Comparison of ENCODE assay signal across 19 cellular contexts in genomic region chr7:101586078-101586941, GRCh38. TPM values are rescaled to one million over a fixed set of nuclear protein-coding genes. Genes with fewer than 3 reads are reported as not detected.
DNase-seq lines count a peak whose midpoint lies in the region; ATAC-seq, FAIRE-seq and TF ChIP-seq lines count a peak whose summit lies in the region.
"Had no signal": no experiment of that assay in that cellular context is flagged by ENCODE, and none has a peak within 500 bp of the region (broad histone marks: within the 10 kb centered on the region; RNA-seq: fewer than 3 reads in every experiment).

No MANE protein-coding gene starts in this region.

- TF ChIP-seq EP300 in stomach (IDR thresholded peaks at IDR 0.05), result no peak

- no peak for FAIRE-seq in frontal cortex (lab: Jason Lieb, UNC)
- FAIRE-seq: GM12892 had no signal

- H3K27me3 ChIP-seq in Peyer's patch, result no peaks in the 10 kb centered on the region
- no peaks in the 10 kb centered on the region for H3K27me3 ChIP-seq in stomach
- H3K27me3 ChIP-seq: gastrocnemius medialis, MG63 had no signal

- intact Hi-C loops in left colon (cut with DNase I, micrococcal nuclease) (no loop called here), stomach (cut with DNase I; ENCODE audit: low total_unique reads) (no loop called here)

- H3K4me1 ChIP-seq in Peyer's patch, result peaks cover 0 to 25% (median 0%) of the 10 kb centered on the region in 4 donors
- H3K4me1 ChIP-seq in stomach, result peaks cover 0 to 5% (median 0%) of the 10 kb centered on the region in 4 donors
- H3K4me1 ChIP-seq: gastrocnemius medialis had no signal

- DNase-seq in DMS153 (lab: John Stamatoyannopoulos, UW) (peak; percentile 7), DMS153 treated with DMSO at 0.1 percent for 48 hours (lab: John Stamatoyannopoulos, UW; ENCODE audit: unreplicated experiment) (no peak), Peyer's patch (peak in 2 of 3 donors; percentile 64 to 73), left colon (peak; percentile 68 to 75), stomach (peak; percentile 21), frontal cortex (ENCODE audit: low spot score in 2 of 2) (no peak), amniotic stem cell (lab: John Stamatoyannopoulos, UW) (no peak)
- DNase-seq: activated CD4-positive, alpha-beta T cell treated with anti-CD3 and anti-CD28 coated beads for 48 hours; activated T-cell treated with anti-CD3 and anti-CD28 coated beads, Interleukin-2, amount 50 U/mL, for 48 hours; EL; gastrocnemius medialis; MG63; midbrain; NCI-H2107; Right ventricle myocardium superior; stimulated activated CD4-positive, alpha-beta T cell treated with anti-CD3 and anti-CD28 coated beads, Interleukin-12 subunit alpha, Interleukin-12 subunit beta, amount 100 ng/mL, for 4 hours had no signal

- 65 to 77% (median 74%) methylated on average over 18 of the region's 18 CpGs for WGBS in stomach, 5 donors

- H3K27ac ChIP-seq in Peyer's patch, result peak overlapping the region in 2 of 4 donors; percentile 74 to 80
- H3K27ac ChIP-seq in stomach, result no peak overlapping the region
- H3K27ac ChIP-seq: 22Rv1, gastrocnemius medialis had no signal

- no peaks in the 10 kb centered on the region for H3K36me3 ChIP-seq in Peyer's patch
- H3K36me3 ChIP-seq in stomach, result no peaks in the 10 kb centered on the region
- H3K36me3 ChIP-seq: gastrocnemius medialis, MG63 had no signal

- peaks cover 0 to 4% (median 0%) of the 10 kb centered on the region in 4 donors for H3K9me3 ChIP-seq in Peyer's patch
- H3K9me3 ChIP-seq in stomach, result peaks cover 3 to 10% (median 7%) of the 10 kb centered on the region in 4 donors
- H3K9me3 ChIP-seq: gastrocnemius medialis, MG63 had no signal

- ATAC-seq in left colon (peak; percentile 77), HG03457 (IDR thresholded peaks at IDR 0.05; ENCODE audit: unreplicated experiment) (no peak)
- ATAC-seq: gastrocnemius medialis had no signal

- no peak for TF ChIP-seq POLR2A in Peyer's patch (IDR thresholded peaks at IDR 0.05)
- no peak for TF ChIP-seq POLR2A in stomach (IDR thresholded peaks at IDR 0.05)

- no peak overlapping the region for H3K4me3 ChIP-seq in Peyer's patch
- no peak overlapping the region for H3K4me3 ChIP-seq in stomach
- H3K4me3 ChIP-seq: gastrocnemius medialis, MG63 had no signal

- TF ChIP-seq CTCF in Peyer's patch (IDR thresholded peaks at IDR 0.05), result peak in 3 of 6 experiments; percentile 28 to 42 (median 38)
- TF ChIP-seq CTCF in stomach (IDR thresholded peaks at IDR 0.05), result no peak

RNA-seq across cellular contexts. Expression of gene MYL10, which starts 42.8 kb away (rescaled TPM):
- total RNA-seq in Peyer's patch, result not detected
- not detected for total RNA-seq in left colon
- total RNA-seq in stomach, result not detected
- not detected for polyA plus RNA-seq in stomach
- not detected for total RNA-seq in frontal cortex
- total RNA-seq: Right ventricle myocardium superior had no signal

Comparison
In these comparisons a context has a peak if more than half of its experiments do, and no peak if none do; other contexts are left out.
1. DNase-seq: peak in DMS153 (single experiment), Peyer's patch (2 of 3), left colon (2 of 2) and stomach (single experiment); none in DMS153 treated with DMSO at 0.1 percent for 48 hours (single experiment), frontal cortex (0 of 2) and amniotic stem cell (single experiment).